28 cellular contexts compared by ENCODE assay signal in genomic region chr6:21611485-21611884, GRCh38.
"Had no signal": no experiment of that assay in that cellular context is flagged by ENCODE, and none has a peak within 500 bp of the region (broad histone marks: within the 10 kb centered on the region; RNA-seq: fewer than 3 reads in every experiment).

No MANE protein-coding gene starts in this region.

- H3K9me3 ChIP-seq: ascending aorta, gastrocnemius medialis, left ventricle myocardium inferior, suprapubic skin, tibial nerve had no signal

- H3K4me3 ChIP-seq: ascending aorta, cardiac muscle cell, coronary artery, dorsolateral prefrontal cortex, gastrocnemius medialis, hepatocyte, left ventricle myocardium inferior, lung, suprapubic skin, tibial nerve had no signal

- H3K36me3 ChIP-seq: ascending aorta, cardiac muscle cell, gastrocnemius medialis, left ventricle myocardium inferior, suprapubic skin, tibial nerve had no signal

- H3K4me1 Mint-ChIP-seq: activated naive CD4-positive, alpha-beta T cell treated with anti-CD3 and anti-CD28 coated beads, Interleukin-2, amount 10 ng/mL, durations not matched to agents 7 days and 5 days; activated naive CD8-positive, alpha-beta T cell treated with anti-CD3 and anti-CD28 coated beads, Interleukin-2, amount 10 ng/mL, durations not matched to agents 7 days and 5 days had no signal

- H3K27me3 ChIP-seq: ascending aorta, cardiac muscle cell, dorsolateral prefrontal cortex, gastrocnemius medialis, hepatocyte, suprapubic skin, tibial nerve had no signal

- H3K27ac Mint-ChIP-seq: activated naive CD4-positive, alpha-beta T cell treated with anti-CD3 and anti-CD28 coated beads, Interleukin-2, amount 10 ng/mL, durations not matched to agents 7 days and 5 days; activated naive CD8-positive, alpha-beta T cell treated with anti-CD3 and anti-CD28 coated beads, Interleukin-2, amount 10 ng/mL, durations not matched to agents 7 days and 5 days; activated T-helper 1 cell treated with anti-CD3 and anti-CD28 coated beads, Interleukin-12 subunit alpha, Interleukin-12 subunit beta, Interleukin-2, Interleukin-4 antibody, amounts not matched to agents 30 ng/mL and 10 ng/mL and 1 ng/mL, durations not matched to agents 14 hours and 24 hours and 36 hours; nephron had no signal

- DNase-seq: activated CD4-positive, alpha-beta T cell treated with anti-CD3 and anti-CD28 coated beads for 4 hours; activated CD4-positive, alpha-beta T cell treated with anti-CD3 and anti-CD28 coated beads, Interleukin-2, amount 50 U/mL, for 4 hours; activated CD8-positive, alpha-beta memory T cell treated with anti-CD3 and anti-CD28 coated beads for 24 hours; activated effector memory CD4-positive, alpha-beta T cell treated with anti-CD3 and anti-CD28 coated beads, Interleukin-2, amount 50 U/mL, for 16 hours; activated naive CD4-positive, alpha-beta T cell treated with anti-CD3 and anti-CD28 coated beads, Interleukin-2, amount 10 ng/mL, durations not matched to agents 7 days and 5 days; activated naive CD8-positive, alpha-beta T cell treated with anti-CD3 and anti-CD28 coated beads, Interleukin-2, amount 10 ng/mL, durations not matched to agents 7 days and 5 days; activated T-cell treated with anti-CD3 and anti-CD28 coated beads, Interleukin-2, amount 50 U/mL, for 1 hour; dorsolateral prefrontal cortex; effector memory CD4-positive, alpha-beta T cell; gastrocnemius medialis; islet precursor cell; left ventricle myocardium inferior; mesendoderm; posterior cingulate gyrus; right cardiac atrium; stimulated activated CD4-positive, alpha-beta T cell treated with anti-CD3 and anti-CD28 coated beads, Interleukin-15, amount 100 ng/mL, for 24 hours; stimulated activated CD4-positive, alpha-beta T cell treated with anti-CD3 and anti-CD28 coated beads, Interleukin-2, amount 100 ng/mL, for 24 hours; stimulated activated naive CD4-positive, alpha-beta T cell had no signal

- H3K27ac ChIP-seq: ascending aorta, cardiac muscle cell, coronary artery, dorsolateral prefrontal cortex, gastrocnemius medialis, hepatocyte, left ventricle myocardium inferior, suprapubic skin, tibial nerve, VCaP had no signal

- H3K9me3 Mint-ChIP-seq: activated naive CD8-positive, alpha-beta T cell treated with anti-CD3 and anti-CD28 coated beads, Interleukin-2, amount 10 ng/mL, durations not matched to agents 7 days and 5 days; activated T-helper 1 cell treated with anti-CD3 and anti-CD28 coated beads, Interleukin-12 subunit alpha, Interleukin-12 subunit beta, Interleukin-2, Interleukin-4 antibody, amounts not matched to agents 30 ng/mL and 10 ng/mL and 1 ng/mL, durations not matched to agents 14 hours and 24 hours and 36 hours had no signal

- H3K36me3 Mint-ChIP-seq: activated naive CD4-positive, alpha-beta T cell treated with anti-CD3 and anti-CD28 coated beads, Interleukin-2, amount 10 ng/mL, durations not matched to agents 7 days and 5 days; activated naive CD8-positive, alpha-beta T cell treated with anti-CD3 and anti-CD28 coated beads, Interleukin-2, amount 10 ng/mL, durations not matched to agents 7 days and 5 days had no signal

- H3K4me3 Mint-ChIP-seq: activated naive CD4-positive, alpha-beta T cell treated with anti-CD3 and anti-CD28 coated beads, Interleukin-2, amount 10 ng/mL, durations not matched to agents 7 days and 5 days; activated naive CD8-positive, alpha-beta T cell treated with anti-CD3 and anti-CD28 coated beads, Interleukin-2, amount 10 ng/mL, durations not matched to agents 7 days and 5 days; activated T-helper 1 cell treated with anti-CD3 and anti-CD28 coated beads, Interleukin-12 subunit alpha, Interleukin-12 subunit beta, Interleukin-2, Interleukin-4 antibody, amounts not matched to agents 30 ng/mL and 10 ng/mL and 1 ng/mL, durations not matched to agents 14 hours and 24 hours and 36 hours; nephron had no signal

- H3K4me1 ChIP-seq: ascending aorta had no signal
